20 cellular contexts compared by ENCODE assay signal in genomic region chr1:2446394-2446793, GRCh38. TPM values are rescaled to one million over a fixed set of nuclear protein-coding genes. Genes with fewer than 3 reads are reported as not detected.
DNase-seq lines count a peak whose midpoint lies in the region; ATAC-seq and TF ChIP-seq lines count a peak whose summit lies in the region.
"Had no signal": no experiment of that assay in that cellular context is flagged by ENCODE, and none has a peak within 500 bp of the region (broad histone marks: within the 10 kb centered on the region; RNA-seq: fewer than 3 reads in every experiment).

No MANE protein-coding gene starts in this region.

- H3K79me2 ChIP-seq in GM23338 (replicated peaks; ENCODE audit: insufficient read depth), result no peaks in the 10 kb centered on the region

- no peaks in the 10 kb centered on the region for H3K36me3 Mint-ChIP-seq in GM23338 (ENCODE audit: low read depth)
- H3K36me3 Mint-ChIP-seq in activated naive CD8-positive, alpha-beta T cell treated with anti-CD3 and anti-CD28 coated beads, Interleukin-2, amount 50 U/mL, for 24 hours (ENCODE audit: low read depth), result no peaks in the 10 kb centered on the region

- DNase-seq in GM23338 (ENCODE audit: low spot score) (no peak), WERI-Rb-1 (peak; percentile 83), globus pallidus (ENCODE audit: low spot score) (peak; percentile 84), pons (ENCODE audit: low spot score) (peak; percentile 87)
- no peak for DNase-seq in activated CD4-positive, alpha-beta T cell treated with anti-CD3 and anti-CD28 coated beads, Interleukin-2, amount 50 U/mL, for 48 hours
- DNase-seq in activated naive CD8-positive, alpha-beta T cell treated with anti-CD3 and anti-CD28 coated beads, Interleukin-2, amount 50 U/mL, for 24 hours, result no peak
- DNase-seq: activated CD8-positive, alpha-beta T cell treated with anti-CD3 and anti-CD28 coated beads, Interleukin-2, amount 10 ng/mL, durations not matched to agents 7 days and 5 days; AML-193; aorta; dermis blood vessel endothelial cell; DMS79; naive thymus-derived CD8-positive, alpha-beta T cell; NCI-H1105 treated with DMSO at 0.1 percent for 48 hours; NCI-H446; OCI-M1; stimulated activated CD4-positive, alpha-beta T cell treated with anti-CD3 and anti-CD28 coated beads, Interleukin-4, amount 100 ng/mL, for 24 hours; trophoblast cell had no signal

- TF ChIP-seq CTCF in GM23338 (conservative IDR thresholded peaks at IDR 0.05; ENCODE audit: low read depth in 2 of 2) (no peak), WERI-Rb-1 (IDR thresholded peaks at IDR 0.05; ENCODE audit: low read depth, low read length) (no peak)

- H3K27ac Mint-ChIP-seq in GM23338, result no peak overlapping the region
- H3K27ac Mint-ChIP-seq in activated naive CD8-positive, alpha-beta T cell treated with anti-CD3 and anti-CD28 coated beads, Interleukin-2, amount 50 U/mL, for 24 hours, result no peak overlapping the region
- H3K27ac Mint-ChIP-seq: activated CD8-positive, alpha-beta T cell treated with anti-CD3 and anti-CD28 coated beads, Interleukin-2, amount 10 ng/mL, durations not matched to agents 7 days and 5 days; naive thymus-derived CD8-positive, alpha-beta T cell had no signal

- no peak overlapping the region for H3K27ac ChIP-seq in GM23338 (ENCODE audit: low read depth)
- peak overlapping the region; percentile 63 for H3K27ac ChIP-seq in WERI-Rb-1

- H3K27me3 ChIP-seq in GM23338 (ENCODE audit: insufficient read depth) (peaks cover 19% of the 10 kb centered on the region), WERI-Rb-1 (ENCODE audit: insufficient read depth, low read depth, severe bottlenecking) (peaks cover 13% of the 10 kb centered on the region)

- H3K9me3 Mint-ChIP-seq in GM23338, result no peaks in the 10 kb centered on the region
- H3K9me3 Mint-ChIP-seq in activated naive CD8-positive, alpha-beta T cell treated with anti-CD3 and anti-CD28 coated beads, Interleukin-2, amount 50 U/mL, for 24 hours, result no peaks in the 10 kb centered on the region
- H3K9me3 Mint-ChIP-seq: naive thymus-derived CD8-positive, alpha-beta T cell had no signal

- no peaks in the 10 kb centered on the region for H3K9me2 ChIP-seq in GM23338 (ENCODE audit: insufficient read depth)

- no peaks in the 10 kb centered on the region for H4K20me1 ChIP-seq in GM23338 (replicated peaks; ENCODE audit: insufficient read depth)

- no peaks in the 10 kb centered on the region for H3K9me3 ChIP-seq in WERI-Rb-1 (ENCODE audit: severe bottlenecking)

- H3K4me1 Mint-ChIP-seq in GM23338, result peaks cover 14% of the 10 kb centered on the region
- no peaks in the 10 kb centered on the region for H3K4me1 Mint-ChIP-seq in activated naive CD8-positive, alpha-beta T cell treated with anti-CD3 and anti-CD28 coated beads, Interleukin-2, amount 50 U/mL, for 24 hours

- ATAC-seq in GM23338 (peak; percentile 21), HG03432 (IDR thresholded peaks at IDR 0.05; ENCODE audit: unreplicated experiment) (no peak), HG02973 (IDR thresholded peaks at IDR 0.05; ENCODE audit: unreplicated experiment) (no peak)
- no peak for ATAC-seq in activated naive CD8-positive, alpha-beta T cell treated with anti-CD3 and anti-CD28 coated beads, Interleukin-2, amount 50 U/mL, for 24 hours
- ATAC-seq: left lobe of liver; naive thymus-derived CD8-positive, alpha-beta T cell had no signal

- H3K27me3 Mint-ChIP-seq in GM23338 (ENCODE audit: insufficient read depth, low read depth, poor library complexity), result peaks cover 9% of the 10 kb centered on the region
- peaks cover 12% of the 10 kb centered on the region for H3K27me3 Mint-ChIP-seq in activated naive CD8-positive, alpha-beta T cell treated with anti-CD3 and anti-CD28 coated beads, Interleukin-2, amount 50 U/mL, for 24 hours

- H3F3A ChIP-seq in GM23338 (replicated peaks; ENCODE audit: low read depth), result no peaks in the 10 kb centered on the region

- no peak overlapping the region for H2AFZ ChIP-seq in GM23338

- H3K4me3 ChIP-seq in GM23338 (no peak overlapping the region), WERI-Rb-1 (ENCODE audit: low read depth, low read length) (peak overlapping the region; percentile 32)

- H3K36me3 ChIP-seq in GM23338 (ENCODE audit: insufficient read depth) (no peaks in the 10 kb centered on the region), WERI-Rb-1 (no peaks in the 10 kb centered on the region)

- no peak overlapping the region for H3K4me3 Mint-ChIP-seq in GM23338
- no peak overlapping the region for H3K4me3 Mint-ChIP-seq in activated naive CD8-positive, alpha-beta T cell treated with anti-CD3 and anti-CD28 coated beads, Interleukin-2, amount 50 U/mL, for 24 hours
- H3K4me3 Mint-ChIP-seq: activated CD8-positive, alpha-beta T cell treated with anti-CD3 and anti-CD28 coated beads, Interleukin-2, amount 10 ng/mL, durations not matched to agents 7 days and 5 days; naive thymus-derived CD8-positive, alpha-beta T cell had no signal

- H3K4me2 ChIP-seq in GM23338, result no peak overlapping the region

- no peaks in the 10 kb centered on the region for H3K4me1 ChIP-seq in GM23338 (ENCODE audit: insufficient read depth)

TF ChIP-seq in GM23338, 12 proteins besides CTCF, POLR2A, EP300 and RAD21:
- TF ChIP-seq NANOG (IDR thresholded peaks at IDR 0.05; ENCODE audit: borderline replicate concordance) (no peak), POLR2AphosphoS5 (IDR thresholded peaks at IDR 0.05; ENCODE audit: low read depth) (no peak), ZNF331 (CRISPR knock-in tag; IDR thresholded peaks at IDR 0.05; ENCODE audit: low read depth) (no peak), STAT1 (IDR thresholded peaks at IDR 0.05; ENCODE audit: unreplicated experiment) (no peak), REST (IDR thresholded peaks at IDR 0.05; ENCODE audit: unreplicated experiment) (no peak), EZH2phosphoT487 (IDR thresholded peaks at IDR 0.05; ENCODE audit: unreplicated experiment) (no peak), JUNB (IDR thresholded peaks at IDR 0.05; ENCODE audit: unreplicated experiment) (no peak)
TF ChIP-seq in GM23338: peak in this region for 0.

RNA-seq across cellular contexts. Expression of gene PLCH2, which starts 29.7 kb away (rescaled TPM):
- total RNA-seq in GM23338 (2014; rRNA removed; shearing (Covaris generic)), result 0.08 and 0.31 TPM in 2 replicates
- polyA plus RNA-seq in GM23338 (2016; fragmentation: Nextera tagmentation; extraction: Ambion mirVana), result 0.07 TPM in 1 of 2 replicates, not detected in the other
- polyA plus RNA-seq: aorta had no signal

RNA-seq across cellular contexts. Expression of gene PEX10, which starts 34.0 kb away (rescaled TPM):
- total RNA-seq in GM23338 (2014; rRNA removed; shearing (Covaris generic)), result 43.3 and 53.9 TPM in 2 replicates
- polyA plus RNA-seq in GM23338 (2016; fragmentation: Nextera tagmentation; extraction: Ambion mirVana), result 15.0 and 15.9 TPM in 2 replicates

RNA-seq across cellular contexts. Expression of gene RER1, which starts 54.8 kb away (rescaled TPM):
- 50.9 and 58.4 TPM in 2 replicates for total RNA-seq in GM23338 (2014; rRNA removed; shearing (Covaris generic))
- 91.9 and 99.5 TPM in 2 replicates for polyA plus RNA-seq in GM23338 (2016; fragmentation: Nextera tagmentation; extraction: Ambion mirVana)

RNA-seq across cellular contexts. Expression of gene MORN1, which starts 55.0 kb away (rescaled TPM):
- total RNA-seq in GM23338 (2014; rRNA removed; shearing (Covaris generic)), result 6.6 and 11.1 TPM in 2 replicates
- 4.7 and 4.8 TPM in 2 replicates for polyA plus RNA-seq in GM23338 (2016; fragmentation: Nextera tagmentation; extraction: Ambion mirVana)

Comparison
In these comparisons a context has a peak if more than half of its experiments do, and no peak if none do; other contexts are left out.
1. DNase-seq: peak in WERI-Rb-1 (single experiment), globus pallidus (single experiment) and pons (single experiment); none in GM23338 (single experiment), activated CD4-positive, alpha-beta T cell treated with anti-CD3 and anti-CD28 coated beads, Interleukin-2, amount 50 U/mL, for 48 hours (0 of 2) and activated naive CD8-positive, alpha-beta T cell treated with anti-CD3 and anti-CD28 coated beads, Interleukin-2, amount 50 U/mL, for 24 hours (single experiment).